Comparison of ENCODE assay signal across 1 cellular context in genomic region chr17:47852113-47852949, GRCh38.
TF ChIP-seq lines count a peak whose summit lies in the region.

No MANE protein-coding gene starts in this region.

TF ChIP-seq in WTC11, 78 proteins besides CTCF, POLR2A, EP300 and RAD21 (continued from another document):
- TF ChIP-seq HMGXB4 (CRISPR knock-in tag; IDR thresholded peaks at IDR 0.05) (no peak), SOX15 (CRISPR knock-in tag; IDR thresholded peaks at IDR 0.05) (no peak), ZNF281 (CRISPR knock-in tag; IDR thresholded peaks at IDR 0.05) (no peak), NFATC4 (CRISPR knock-in tag; IDR thresholded peaks at IDR 0.05) (no peak)
